In the genomic region with DNA sequence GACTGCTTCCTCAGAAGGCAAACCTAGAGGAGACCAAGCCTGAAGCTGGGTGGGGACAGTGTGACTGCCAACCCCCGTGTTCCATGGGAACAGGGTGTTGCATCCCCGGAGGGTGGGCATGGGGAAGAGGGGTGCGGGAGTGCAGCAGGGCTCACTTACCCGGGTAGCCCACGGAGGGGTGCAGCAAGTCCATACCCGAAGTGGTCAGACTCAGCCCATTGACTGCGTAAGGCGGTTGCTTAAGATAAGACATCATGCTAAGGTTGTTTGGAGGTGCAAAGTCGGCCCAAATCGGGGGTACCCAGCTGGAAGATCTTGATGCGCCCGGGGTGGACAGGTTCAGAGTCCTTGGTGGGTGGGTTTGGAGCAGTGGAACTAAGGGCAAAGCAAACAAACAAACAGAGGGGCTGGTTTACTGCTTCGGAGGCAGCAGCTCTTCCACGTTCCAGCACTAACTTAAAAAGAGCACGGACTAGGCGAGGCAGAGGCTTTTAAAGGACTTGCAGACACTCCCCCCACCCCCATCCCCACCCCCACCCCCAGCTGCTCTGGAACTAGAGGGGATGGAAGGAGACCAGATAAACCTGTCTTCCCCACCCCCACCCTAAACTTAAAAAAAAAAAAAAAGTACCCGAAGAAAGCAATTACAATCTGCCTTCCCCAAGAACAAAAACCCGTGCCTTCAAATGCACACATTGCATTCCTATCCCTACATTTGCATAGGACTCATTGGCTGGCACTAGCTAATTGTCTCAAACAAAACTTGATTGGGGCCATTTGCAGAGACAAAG, we compare ENCODE assay signal across 26 cellular contexts. TPM values are rescaled to one million over a fixed set of nuclear protein-coding genes. Genes with fewer than 3 reads are reported as not detected.
A peak's percentile ranks its signal among the peaks of the same experiment; 100 is the strongest.
DNase-seq lines count a peak whose midpoint lies in the region; ATAC-seq and TF ChIP-seq lines count a peak whose summit lies in the region.
"Had no signal": no experiment of that assay in that cellular context is flagged by ENCODE, and none has a peak within 500 bp of the region (broad histone marks: within the 10 kb centered on the region; RNA-seq: fewer than 3 reads in every experiment).

No MANE protein-coding gene starts in this region.

- peak overlapping the region in 3 of 5 experiments; percentile 30 to 94 (median 84) for H3K27ac Mint-ChIP-seq in brain
- H3K27ac Mint-ChIP-seq: T-helper 17 cell had no signal

- peaks cover 8% of the 10 kb centered on the region for H3K36me3 ChIP-seq in iPS-15b (ENCODE audit: control insufficient read depth, insufficient read depth, low read length)
- H3K36me3 ChIP-seq: left lung, stomach, thyroid gland had no signal

- H3K4me3 ChIP-seq in iPS-15b (ENCODE audit: low read depth, low read length) (peak overlapping the region; percentile 88), retinal pigment epithelial cell (ENCODE audit: low read length) (peak overlapping the region; percentile 95)
- H3K4me3 ChIP-seq: GM12878, left lung, stomach, thyroid gland had no signal

- H3K9me3 ChIP-seq in iPS-15b (ENCODE audit: control insufficient read depth, insufficient read depth, low read length), result no peaks in the 10 kb centered on the region
- H3K9me3 ChIP-seq: left lung, SK-N-SH, thyroid gland had no signal

- no peak for ATAC-seq in HG03175 (IDR thresholded peaks at IDR 0.05; ENCODE audit: unreplicated experiment)
- ATAC-seq: GM12878; left lung; naive thymus-derived CD8-positive, alpha-beta T cell; PC-3; T-helper 17 cell had no signal

- TF ChIP-seq CTCF in brain (conservative IDR thresholded peaks at IDR 0.05) (no peak), retinal pigment epithelial cell (conservative IDR thresholded peaks at IDR 0.05; ENCODE audit: low read depth, low read length) (no peak)

- peaks cover 87% of the 10 kb centered on the region for H3K27me3 Mint-ChIP-seq in brain

- H3K9me3 Mint-ChIP-seq in brain, result peaks cover 3 to 13% (median 4%) of the 10 kb centered on the region in 5 experiments

- H3K4me1 Mint-ChIP-seq in brain, result peaks cover 61% of the 10 kb centered on the region

- DNase-seq in NCI-H82 (lab: John Stamatoyannopoulos, UW) (peak; percentile 90), NCI-H82 treated with DMSO at 0.1 percent for 48 hours (lab: John Stamatoyannopoulos, UW; ENCODE audit: unreplicated experiment) (no peak), retinal pigment epithelial cell (ENCODE audit: low read depth) (no peak), NCI-H1105 treated with DMSO at 0.1 percent for 48 hours (lab: John Stamatoyannopoulos, UW) (no peak), hippocampal formation (lab: John Stamatoyannopoulos, UW) (no peak)
- DNase-seq: activated CD4-positive, alpha-beta T cell treated with anti-CD3 and anti-CD28 coated beads for 4 hours; activated CD8-positive, alpha-beta memory T cell treated with anti-CD3 and anti-CD28 coated beads for 24 hours; activated gamma-delta T cell; activated T-cell treated with anti-CD3 and anti-CD28 coated beads, Interleukin-2, amount 50 U/mL, for 1 hour; DND-41; Karpas-422; left lung; midbrain; naive thymus-derived CD8-positive, alpha-beta T cell; NCI-H146; NCI-H446 treated with DMSO at 0.1 percent for 48 hours; PC-3; SK-N-SH; small intestine; stomach; T-helper 17 cell; thyroid gland had no signal

- peaks cover 20% of the 10 kb centered on the region for H3K4me1 ChIP-seq in iPS-15b (ENCODE audit: control insufficient read depth, insufficient read depth, low read length)

- peaks cover 75% of the 10 kb centered on the region for H3K27me3 ChIP-seq in iPS-15b (ENCODE audit: control insufficient read depth, insufficient read depth, low read length)

- peak overlapping the region; percentile 56 to 90 (median 83) for H3K4me3 Mint-ChIP-seq in brain
- H3K4me3 Mint-ChIP-seq: T-helper 17 cell had no signal

- peaks cover 52% of the 10 kb centered on the region for H3K36me3 Mint-ChIP-seq in brain

- peak overlapping the region; percentile 50 for H3K9ac ChIP-seq in iPS-15b (ENCODE audit: low read depth, low read length)
- H3K9ac ChIP-seq: SK-N-SH had no signal

RNA-seq across cellular contexts. Expression of a gene that starts 4.9 kb away (rescaled TPM):
- not detected for polyA plus RNA-seq in brain (ENCODE audit: insufficient read depth, low read depth, low replicate concordance)
- polyA plus RNA-seq: GM12878; naive thymus-derived CD8-positive, alpha-beta T cell; SK-N-SH; small intestine; stomach had no signal
